ENCODE assay signal across 22 cellular contexts in the genomic region with DNA sequence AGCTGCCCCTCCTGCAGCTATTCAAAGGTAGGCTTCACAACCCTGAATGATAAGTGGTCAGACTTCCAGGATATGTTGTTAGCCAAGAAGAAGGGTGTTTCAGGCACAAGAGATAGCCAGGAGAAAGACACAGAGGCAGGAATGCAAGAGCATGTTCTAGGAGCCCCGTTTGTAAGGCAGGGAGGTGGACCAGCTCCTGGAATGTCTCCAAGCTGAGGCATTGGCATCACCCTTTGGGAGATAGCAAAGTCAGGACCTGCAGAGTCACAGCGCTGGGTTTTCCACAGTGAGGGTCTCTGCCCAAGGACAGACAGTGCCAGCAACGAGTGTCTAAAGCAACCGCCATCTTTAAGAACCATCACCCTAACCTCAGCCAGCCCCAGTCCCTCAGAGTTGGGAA.
A peak's percentile ranks its signal among the peaks of the same experiment; 100 is the strongest.
DNase-seq lines count a peak whose midpoint lies in the region; ATAC-seq and TF ChIP-seq lines count a peak whose summit lies in the region.
"Had no signal": no experiment of that assay in that cellular context is flagged by ENCODE, and none has a peak within 500 bp of the region (broad histone marks: within the 10 kb centered on the region; RNA-seq: fewer than 3 reads in every experiment).

No MANE protein-coding gene starts in this region.

- H3K27me3 ChIP-seq in smooth muscle cell (ENCODE audit: low read depth), result no peaks in the 10 kb centered on the region
- H3K27me3 ChIP-seq in vagina, result no peaks in the 10 kb centered on the region
- no peaks in the 10 kb centered on the region for H3K27me3 ChIP-seq in SJCRH30

- peaks cover 4% of the 10 kb centered on the region for H3K27me3 Mint-ChIP-seq in nephron (ENCODE audit: low read depth)

- no peaks in the 10 kb centered on the region for H3K36me3 Mint-ChIP-seq in nephron (ENCODE audit: low read depth)
- H3K36me3 Mint-ChIP-seq: CD8-positive, alpha-beta memory T cell had no signal

- H4K20me1 ChIP-seq in smooth muscle cell (ENCODE audit: low read depth), result no peaks in the 10 kb centered on the region

- H2AFZ ChIP-seq in smooth muscle cell (ENCODE audit: low read depth), result no peak overlapping the region

- peak overlapping the region; percentile 20 for H3K4me2 ChIP-seq in smooth muscle cell

- no peaks in the 10 kb centered on the region for H3K79me2 ChIP-seq in smooth muscle cell (ENCODE audit: low read depth)

- H3K36me3 ChIP-seq in smooth muscle cell (ENCODE audit: low read depth) (no peaks in the 10 kb centered on the region), vagina (no peaks in the 10 kb centered on the region), SJCRH30 (no peaks in the 10 kb centered on the region)

- WGBS in smooth muscle cell (ENCODE audit: low lambda C conversion rate), result 73% methylated on average over 4 of the region's 4 CpGs

- TF ChIP-seq POLR2A in vagina (IDR thresholded peaks at IDR 0.05), result no peak

- no peak overlapping the region for H3K27ac ChIP-seq in smooth muscle cell (ENCODE audit: low read depth)
- peak overlapping the region; percentile 71 for H3K27ac ChIP-seq in vagina
- H3K27ac ChIP-seq in SJCRH30, result no peak overlapping the region
- H3K27ac ChIP-seq: SK-N-MC had no signal

- TF ChIP-seq CTCF in nephron (IDR thresholded peaks at IDR 0.05; ENCODE audit: unreplicated experiment in 3 of 3) (no peak), smooth muscle cell (IDR thresholded peaks at IDR 0.05; ENCODE audit: borderline replicate concordance, insufficient read depth, poor library complexity, severe bottlenecking) (no peak), vagina (IDR thresholded peaks at IDR 0.05) (no peak)

- H3K9me3 ChIP-seq in smooth muscle cell (replicated peaks; ENCODE audit: low read depth), result no peaks in the 10 kb centered on the region
- H3K9me3 ChIP-seq in vagina, result no peaks in the 10 kb centered on the region
- no peaks in the 10 kb centered on the region for H3K9me3 ChIP-seq in SJCRH30 (replicated peaks)

- H3K9me3 Mint-ChIP-seq in nephron, result no peaks in the 10 kb centered on the region
- H3K9me3 Mint-ChIP-seq: CD8-positive, alpha-beta memory T cell had no signal

- no peak overlapping the region for H3K9ac ChIP-seq in smooth muscle cell (ENCODE audit: low read depth)

- ATAC-seq in GM21576 (IDR thresholded peaks at IDR 0.05; ENCODE audit: unreplicated experiment), result no peak

- intact Hi-C loops in vagina (cut with DNase I), result no loop called here

- H3K4me1 Mint-ChIP-seq in nephron, result peaks cover 84% of the 10 kb centered on the region
- H3K4me1 Mint-ChIP-seq: CD8-positive, alpha-beta memory T cell had no signal

- no peak overlapping the region for H3K4me3 ChIP-seq in smooth muscle cell
- H3K4me3 ChIP-seq in vagina, result no peak overlapping the region
- no peak overlapping the region for H3K4me3 ChIP-seq in SJCRH30
- H3K4me3 ChIP-seq: SK-N-MC had no signal

- DNase-seq in activated CD8-positive, alpha-beta memory T cell treated with anti-CD3 and anti-CD28 coated beads, Interleukin-2, amount 50 U/mL, for 48 hours, result peak; percentile 34
- no peak for DNase-seq in activated CD8-positive, alpha-beta memory T cell treated with anti-CD3 and anti-CD28 coated beads, Interleukin-2, amount 50 U/mL, for 4 hours
- no peak for DNase-seq in smooth muscle cell (lab: John Stamatoyannopoulos, UW; ENCODE audit: unreplicated experiment)
- DNase-seq in vagina (ENCODE audit: extremely low spot score in 2 of 2), result no peak
- DNase-seq in SJCRH30, result no peak
- no peak for DNase-seq in RPMI8226
- DNase-seq: AML-193; C1 segment of cervical spinal cord; CD8-positive, alpha-beta memory T cell; DMS53; GF-D8; MM.1S; NCI-H1048; NCI-H1417 treated with DMSO at 0.1 percent for 48 hours; NCI-H187 treated with DMSO at 0.1 percent for 48 hours; NCI-H2107; NCI-H446 treated with DMSO at 0.1 percent for 48 hours; NCI-H526 treated with DMSO at 0.1 percent for 48 hours; SHP77 had no signal

- H3K4me1 ChIP-seq in smooth muscle cell (ENCODE audit: low read depth), result peaks cover 15% of the 10 kb centered on the region
- H3K4me1 ChIP-seq in vagina, result peaks cover 21% of the 10 kb centered on the region
- H3K4me1 ChIP-seq in SJCRH30, result no peaks in the 10 kb centered on the region

- H3K27ac Mint-ChIP-seq in nephron, result peak overlapping the region; percentile 65 to 95 (median 95)

- peaks cover 17% of the 10 kb centered on the region for H3F3A ChIP-seq in smooth muscle cell (ENCODE audit: low read depth)

- no peak overlapping the region for H3K4me3 Mint-ChIP-seq in nephron
- H3K4me3 Mint-ChIP-seq: CD8-positive, alpha-beta memory T cell had no signal
